Comparison of ENCODE assay signal across 9 cellular contexts in the genomic region with DNA sequence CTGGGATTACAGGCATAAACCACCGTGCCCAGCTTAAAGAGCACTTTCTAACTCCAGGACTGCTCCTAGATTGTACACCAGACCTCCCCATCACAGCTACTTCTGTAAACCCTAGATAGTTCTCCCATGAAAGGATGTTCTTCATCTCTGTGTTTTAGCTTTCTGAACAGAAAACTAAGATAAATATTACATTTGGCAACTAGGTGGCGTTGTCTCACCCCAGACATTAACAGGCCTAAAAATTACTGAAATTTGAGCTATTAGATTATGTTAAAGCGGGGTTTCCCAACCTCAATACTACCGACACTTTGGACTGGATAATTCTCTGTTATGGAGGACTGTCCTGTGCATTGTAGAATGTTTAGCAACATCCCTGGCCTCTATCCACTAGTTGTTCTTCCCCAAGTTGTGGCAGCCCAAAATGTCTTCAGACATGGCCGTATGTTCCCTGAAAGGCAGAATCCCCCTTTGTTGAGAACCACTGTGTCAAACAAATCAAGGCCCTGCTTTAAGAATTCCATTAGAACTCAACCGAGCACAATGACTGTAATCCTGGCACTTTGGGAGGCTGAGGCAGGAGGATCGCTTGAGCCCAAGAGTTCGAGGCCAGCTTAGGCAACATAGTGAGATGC. TPM values are rescaled to one million over a fixed set of nuclear protein-coding genes. Genes with fewer than 3 reads are reported as not detected.
A peak's percentile ranks its signal among the peaks of the same experiment; 100 is the strongest.
DNase-seq lines count a peak whose midpoint lies in the region; ATAC-seq and TF ChIP-seq lines count a peak whose summit lies in the region.
"Had no signal": no experiment of that assay in that cellular context is flagged by ENCODE, and none has a peak within 500 bp of the region (broad histone marks: within the 10 kb centered on the region; RNA-seq: fewer than 3 reads in every experiment).

No MANE protein-coding gene starts in this region.

- H3K9me3 ChIP-seq in HEK293 (ENCODE audit: control insufficient read depth, insufficient read depth, low read depth, low read length), result no peaks in the 10 kb centered on the region
- H3K9me3 ChIP-seq in T-helper 17 cell (ENCODE audit: control insufficient read depth, low read length, poor library complexity, severe bottlenecking), result no peaks in the 10 kb centered on the region
- H3K9me3 ChIP-seq in upper lobe of left lung, result no peaks in the 10 kb centered on the region

- H3K27me3 Mint-ChIP-seq in T-helper 17 cell, result peaks cover 22% of the 10 kb centered on the region

- no peaks in the 10 kb centered on the region for H3K36me3 Mint-ChIP-seq in T-helper 17 cell (ENCODE audit: low read depth)
- H3K36me3 Mint-ChIP-seq: naive thymus-derived CD8-positive, alpha-beta T cell had no signal

- no peak overlapping the region for H3K27ac ChIP-seq in HEK293 (ENCODE audit: extremely low read depth, low read depth, low read length)
- H3K27ac ChIP-seq in upper lobe of left lung, result no peak overlapping the region

- TF ChIP-seq EP300 in upper lobe of left lung (IDR thresholded peaks at IDR 0.05), result no peak

- H3K36me3 ChIP-seq in HEK293 (ENCODE audit: control insufficient read depth in 2 of 2, insufficient read depth in 1 of 2, low read length in 2 of 2) (no peaks in the 10 kb centered on the region), upper lobe of left lung (no peaks in the 10 kb centered on the region)

- WGBS in upper lobe of left lung, 2 donors, result 59% methylated on average over 8 of the region's 8 CpGs

- H3K4me1 ChIP-seq in HEK293 (ENCODE audit: control insufficient read depth, insufficient read depth, low read length) (no peaks in the 10 kb centered on the region), upper lobe of left lung (no peaks in the 10 kb centered on the region)

- no peak overlapping the region for H3K4me3 Mint-ChIP-seq in T-helper 17 cell
- H3K4me3 Mint-ChIP-seq: naive thymus-derived CD8-positive, alpha-beta T cell had no signal

- H3K4me1 Mint-ChIP-seq in T-helper 17 cell, result peaks cover 2% of the 10 kb centered on the region

- ATAC-seq in T-helper 17 cell, result peak; percentile 35
- peak in 1 of 2 donors; percentile 53 for ATAC-seq in upper lobe of left lung (ENCODE audit: low FRiP score in 2 of 2)
- ATAC-seq: naive thymus-derived CD8-positive, alpha-beta T cell had no signal

- DNase-seq in D341Med (ENCODE audit: low spot score) (peak; percentile 33), T-helper 17 cell (no peak), iPS-NIHi11 (ENCODE audit: low spot score) (peak; percentile 17), upper lobe of left lung (no peak), H4 (ENCODE audit: low spot score) (no peak), cerebellar nuclear complex (lab: John Stamatoyannopoulos, UW) (no peak)
- no peak for DNase-seq in activated CD4-positive, alpha-beta T cell treated with anti-CD3 and anti-CD28 coated beads for 4 hours

- no peak for TF ChIP-seq POLR2A in upper lobe of left lung (IDR thresholded peaks at IDR 0.05)

- CTCF ChIA-PET in HEK293 (lab: Yijun Ruan, JAX), result interaction anchor here (0.5 to 6.1 kb wide), 47 partner anchors 9 to 466 kb away, joined by 3 to 73 read pairs (median 4); a partner anchor contains a TSS

- POLR2A ChIA-PET in HEK293 (lab: Yijun Ruan, JAX), result interaction anchor here (1.8 kb wide), 1 partner anchor 120 kb away, joined by 14 read pairs; a partner anchor contains a TSS

- no peaks in the 10 kb centered on the region for H3K27me3 ChIP-seq in upper lobe of left lung

- TF ChIP-seq CTCF in HEK293 (tag by site-specific recombination; IDR thresholded peaks at IDR 0.05), result peak; percentile 9; the same call in 1 of the 2 replicates
- peak in 5 of 6 experiments; percentile 26 to 57 (median 39) for TF ChIP-seq CTCF in upper lobe of left lung (IDR thresholded peaks at IDR 0.05)

- H3K4me3 ChIP-seq in HEK293 (ENCODE audit: low read depth, low read length), result no peak overlapping the region
- no peak overlapping the region for H3K4me3 ChIP-seq in upper lobe of left lung

- H3K27ac Mint-ChIP-seq in T-helper 17 cell, result peak overlapping the region; percentile 34

TF ChIP-seq in HEK293, 187 proteins besides CTCF, POLR2A, EP300 and RAD21:
- TF ChIP-seq ZNF311 (tag by site-specific recombination; IDR thresholded peaks at IDR 0.05; ENCODE audit: borderline replicate concordance), result no peak
- TF ChIP-seq ZFP69B (tag by site-specific recombination; IDR thresholded peaks at IDR 0.05), result 0 out of 2 replicates have a peak, but pooled peaks have one; percentile 19
- TF ChIP-seq ZNF621 (tag by site-specific recombination; IDR thresholded peaks at IDR 0.05), result no peak
- TF ChIP-seq GLI4 (tag by site-specific recombination; IDR thresholded peaks at IDR 0.05), result no peak
- TF ChIP-seq ZNF785 (tag by site-specific recombination; IDR thresholded peaks at IDR 0.05), result no peak
- peak; percentile 71 for TF ChIP-seq ZNF654 (tag by site-specific recombination; IDR thresholded peaks at IDR 0.05; ENCODE audit: low read depth)
- peak; percentile 94 for TF ChIP-seq ZNF214 (tag by site-specific recombination; IDR thresholded peaks at IDR 0.05; ENCODE audit: borderline replicate concordance)
- TF ChIP-seq ZXDB (tag by site-specific recombination; IDR thresholded peaks at IDR 0.05), result peak; percentile 71
- TF ChIP-seq MZF1 (tag by site-specific recombination; IDR thresholded peaks at IDR 0.05; ENCODE audit: borderline replicate concordance), result peak; percentile 75; the same call in 1 of the 2 replicates
TF ChIP-seq in HEK293: peak in this region for 5.

RNA-seq across cellular contexts. Expression of a gene that starts 19.1 kb away (rescaled TPM):
- total RNA-seq in T-helper 17 cell (not detected), upper lobe of left lung (not detected)
- 0.27 and 0.88 TPM in 2 replicates for total RNA-seq in H4 (2014; rRNA removed; shearing (Covaris generic))
- total RNA-seq: naive thymus-derived CD8-positive, alpha-beta T cell had no signal

Comparison
In these comparisons a context has a peak if more than half of its experiments do, and no peak if none do; other contexts are left out.
1. DNase-seq: peak in D341Med (single experiment) and iPS-NIHi11 (single experiment); none in T-helper 17 cell (0 of 3), upper lobe of left lung (0 of 2), H4 (single experiment), activated CD4-positive, alpha-beta T cell treated with anti-CD3 and anti-CD28 coated beads for 4 hours (0 of 2) and cerebellar nuclear complex (0 of 2).